24 cellular contexts compared by ENCODE assay signal in genomic region chr4:124514588-124514987, GRCh38.
DNase-seq lines count a peak whose midpoint lies in the region; ATAC-seq, FAIRE-seq and TF ChIP-seq lines count a peak whose summit lies in the region.
"Had no signal": no experiment of that assay in that cellular context is flagged by ENCODE, and none has a peak within 500 bp of the region (broad histone marks: within the 10 kb centered on the region; RNA-seq: fewer than 3 reads in every experiment).

No MANE protein-coding gene starts in this region.

- no peaks in the 10 kb centered on the region for H3K36me3 ChIP-seq in PC-9 (ENCODE audit: low read depth)
- H3K36me3 ChIP-seq in keratinocyte (ENCODE audit: control insufficient read depth in 2 of 2, extremely low read depth in 1 of 2, insufficient read depth in 2 of 2, low read length in 2 of 2), result no peaks in the 10 kb centered on the region
- H3K36me3 ChIP-seq: BLaER1 had no signal

- no TSS peak for BruUV-seq in PC-9 (replicated peaks; lab: Mats Ljungman, UMichigan)

- H3K79me2 ChIP-seq in PC-9 (ENCODE audit: low read depth) (no peaks in the 10 kb centered on the region), keratinocyte (ENCODE audit: control insufficient read depth, insufficient read depth, low read length) (no peaks in the 10 kb centered on the region)

- no peak for ATAC-seq in HG03520 (IDR thresholded peaks at IDR 0.05; ENCODE audit: unreplicated experiment)
- ATAC-seq in GM18868 (IDR thresholded peaks at IDR 0.05; ENCODE audit: unreplicated experiment), result no peak
- ATAC-seq in HG02840 (IDR thresholded peaks at IDR 0.05; ENCODE audit: low FRiP score, unreplicated experiment), result no peak
- ATAC-seq: CD8-positive, alpha-beta T cell had no signal

- peaks cover 4% of the 10 kb centered on the region for H3K27me3 Mint-ChIP-seq in nephron progenitor cell (ENCODE audit: low read depth, poor library complexity)
- H3K27me3 Mint-ChIP-seq: B cell; CD4-positive, CD25-positive, alpha-beta regulatory T cell had no signal

- H3K9me2 ChIP-seq in PC-9 (ENCODE audit: insufficient read depth), result no peaks in the 10 kb centered on the region; the same call in 1 of the 2 replicates

- TF ChIP-seq CTCF in PC-9 (conservative IDR thresholded peaks at IDR 0.05) (no peak), keratinocyte (optimal IDR thresholded peaks at IDR 0.05 in 1 of 3, IDR thresholded peaks at IDR 0.05 in 1 of 3, conservative IDR thresholded peaks at IDR 0.05 in 1 of 3; ENCODE audit: extremely low read depth in 1 of 3, insufficient read depth in 2 of 3, low read length in 3 of 3) (no peak), nephron progenitor cell (IDR thresholded peaks at IDR 0.05) (no peak), retinal pigment epithelial cell (conservative IDR thresholded peaks at IDR 0.05; ENCODE audit: low read depth, low read length) (no peak), dorsolateral prefrontal cortex (IDR thresholded peaks at IDR 0.05 in 54 of 56, conservative IDR thresholded peaks at IDR 0.05 in 2 of 56; ENCODE audit: low read depth in 1 of 56, partially characterized antibody in 56 of 56) (no peak)

- H3K9me3 ChIP-seq in PC-9 (ENCODE audit: insufficient read depth, low read depth) (no peaks in the 10 kb centered on the region), keratinocyte (ENCODE audit: control insufficient read depth, low read depth, low read length) (no peaks in the 10 kb centered on the region)
- H3K9me3 ChIP-seq: BLaER1, Caco-2 had no signal

- H3K4me2 ChIP-seq in PC-9 (no peak overlapping the region), keratinocyte (ENCODE audit: control insufficient read depth, extremely low read depth, insufficient read depth, low read depth, low read length) (no peak overlapping the region)
- H3K4me2 ChIP-seq: BLaER1 had no signal

- no peaks in the 10 kb centered on the region for H4K20me1 ChIP-seq in PC-9 (ENCODE audit: insufficient read depth)
- no peaks in the 10 kb centered on the region for H4K20me1 ChIP-seq in keratinocyte (ENCODE audit: control insufficient read depth, extremely low read depth, insufficient read depth, low read length)
- H4K20me1 ChIP-seq: BLaER1 had no signal

- H3K4me1 ChIP-seq in PC-9 (replicated peaks; ENCODE audit: insufficient read depth) (no peaks in the 10 kb centered on the region), keratinocyte (ENCODE audit: control insufficient read depth, extremely low read depth, insufficient read depth, low read length) (no peaks in the 10 kb centered on the region)
- H3K4me1 ChIP-seq: BLaER1 had no signal

- dilution Hi-C loops in keratinocyte (cut with MboI; ENCODE audit: extremely low pct_ligation_motif_present, low sequenced_read_pairs), result no loop called here

- no peak overlapping the region for H3K4me3 Mint-ChIP-seq in nephron progenitor cell
- H3K4me3 Mint-ChIP-seq: B cell; CD4-positive, CD25-positive, alpha-beta regulatory T cell; CD8-positive, alpha-beta T cell had no signal

- POLR2A ChIA-PET in PC-9 (lab: Charles Lee; ENCODE audit: unreplicated experiment), result no interaction called here

- no peaks in the 10 kb centered on the region for H3K27me3 ChIP-seq in PC-9 (ENCODE audit: insufficient read depth, low read depth)
- no peaks in the 10 kb centered on the region for H3K27me3 ChIP-seq in keratinocyte (ENCODE audit: control insufficient read depth, extremely low read depth, insufficient read depth, low read length)
- H3K27me3 ChIP-seq in dorsolateral prefrontal cortex, result no peaks in the 10 kb centered on the region
- H3K27me3 ChIP-seq: BLaER1 had no signal

- peak overlapping the region; percentile 17; the same call in 1 of the 2 replicates for H2AFZ ChIP-seq in PC-9
- peak overlapping the region; percentile 3 for H2AFZ ChIP-seq in keratinocyte (ENCODE audit: control insufficient read depth, low read length)
- H2AFZ ChIP-seq: GM23248 had no signal

- H3K9ac ChIP-seq in keratinocyte (ENCODE audit: control insufficient read depth, extremely low read depth, insufficient read depth, low read length), result no peak overlapping the region
- H3K9ac ChIP-seq: BLaER1, GM23248 had no signal

- no peaks in the 10 kb centered on the region for H3F3A ChIP-seq in PC-9 (ENCODE audit: insufficient read depth, low read depth)

- H3K27ac ChIP-seq in PC-9, result no peak overlapping the region
- no peak overlapping the region for H3K27ac ChIP-seq in keratinocyte (ENCODE audit: control insufficient read depth, insufficient read depth, low read length)
- no peak overlapping the region for H3K27ac ChIP-seq in dorsolateral prefrontal cortex
- H3K27ac ChIP-seq: 22Rv1, BLaER1, C4-2B, GM23248 had no signal

- DNase-seq in PC-9 (no peak), keratinocyte (ENCODE audit: low read depth, low spot score) (no peak), nephron progenitor cell (no peak), retinal pigment epithelial cell (ENCODE audit: low read depth) (peak; percentile 64), dorsolateral prefrontal cortex (no peak)
- DNase-seq: Caco-2; CD4-positive, CD25-positive, alpha-beta regulatory T cell; CD8-positive, alpha-beta T cell; DMS153; DND-41; GM23248; H7; HCEC 1CT had no signal

- H3K27ac Mint-ChIP-seq in nephron progenitor cell, result peak overlapping the region; percentile 61
- H3K27ac Mint-ChIP-seq: B cell; CD4-positive, CD25-positive, alpha-beta regulatory T cell; CD8-positive, alpha-beta T cell had no signal

- intact Hi-C loops in PC-9 (cut with micrococcal nuclease; ENCODE audit: unreplicated experiment), result no loop called here
- intact Hi-C loops in dorsolateral prefrontal cortex (cut with DNase I), result no loop called here

- H3K36me3 Mint-ChIP-seq in nephron progenitor cell (ENCODE audit: low read depth), result no peaks in the 10 kb centered on the region
- H3K36me3 Mint-ChIP-seq: CD4-positive, CD25-positive, alpha-beta regulatory T cell; CD8-positive, alpha-beta T cell had no signal

- H3K4me1 Mint-ChIP-seq in nephron progenitor cell, result no peaks in the 10 kb centered on the region
- H3K4me1 Mint-ChIP-seq: B cell; CD4-positive, CD25-positive, alpha-beta regulatory T cell had no signal

- H3K4me3 ChIP-seq in PC-9 (no peak overlapping the region), keratinocyte (ENCODE audit: control insufficient read depth in 2 of 3, extremely low read depth in 1 of 3, insufficient read depth in 2 of 3, low read depth in 1 of 3, low read length in 3 of 3) (no peak overlapping the region), retinal pigment epithelial cell (ENCODE audit: low read length) (no peak overlapping the region), dorsolateral prefrontal cortex (no peak overlapping the region)
- H3K4me3 ChIP-seq: BLaER1, GM23248 had no signal

- H3K9me1 ChIP-seq in keratinocyte (ENCODE audit: control insufficient read depth, extremely low read depth, insufficient read depth, low read length), result no peaks in the 10 kb centered on the region

- no peaks in the 10 kb centered on the region for H3K9me3 Mint-ChIP-seq in nephron progenitor cell
- H3K9me3 Mint-ChIP-seq: CD8-positive, alpha-beta T cell had no signal

- CTCF ChIA-PET in PC-9 (lab: Charles Lee), result no interaction called here

- peak; percentile 43 for FAIRE-seq in keratinocyte (lab: Jason Lieb, UNC)
- FAIRE-seq: A204.1, GM12892, GM19239, H1 had no signal
